21 cellular contexts compared by ENCODE assay signal in the genomic region with DNA sequence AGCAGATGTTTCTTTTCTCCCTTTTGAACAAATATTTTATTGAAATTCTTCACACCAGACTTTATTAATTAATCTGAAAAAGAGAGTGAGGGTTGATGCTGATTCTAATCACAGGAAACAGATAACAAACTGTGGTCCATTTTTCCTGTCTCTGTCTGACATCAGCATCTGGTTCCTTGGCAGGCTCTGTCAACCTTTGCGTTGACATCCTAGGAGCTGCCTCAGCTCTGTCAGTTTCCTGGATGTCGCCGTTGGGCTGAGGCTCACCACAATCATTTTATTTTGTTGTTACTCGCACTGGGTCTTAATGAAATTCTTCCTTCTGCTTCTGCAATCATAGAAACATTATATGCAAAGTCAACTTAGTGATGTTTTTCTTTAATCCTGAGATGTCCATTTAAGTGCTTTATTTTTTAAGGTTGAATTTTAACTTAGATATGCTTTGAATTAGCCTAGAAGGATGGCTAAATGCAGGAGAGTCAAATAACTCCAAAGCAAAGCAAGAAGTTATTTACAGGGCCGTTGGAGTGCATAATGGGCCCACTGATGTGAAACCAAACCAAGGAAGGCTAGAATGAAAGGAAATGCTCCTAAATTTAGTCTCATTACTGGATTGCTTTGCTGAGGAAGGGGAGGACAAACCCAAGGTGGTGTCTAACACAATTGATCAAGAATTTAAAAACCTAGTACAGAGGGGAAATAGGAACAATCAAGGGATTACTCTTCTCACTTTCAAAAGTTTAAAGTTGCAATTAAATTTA.
"Had no signal": no experiment of that assay in that cellular context is flagged by ENCODE, and none has a peak within 500 bp of the region (broad histone marks: within the 10 kb centered on the region; RNA-seq: fewer than 3 reads in every experiment).

No MANE protein-coding gene starts in this region.

- H3K4me3 ChIP-seq: esophagus squamous epithelium, lung, ovary, psoas muscle, skin epidermis, testis had no signal

- DNase-seq: activated CD4-positive, alpha-beta memory T cell treated with anti-CD3 and anti-CD28 coated beads, Interleukin-2, amount 10 ng/mL, durations not matched to agents 7 days and 5 days; activated CD4-positive, alpha-beta T cell treated with anti-CD3 and anti-CD28 coated beads for 4 hours; activated naive CD4-positive, alpha-beta T cell treated with Interleukin-2 at 50 U/mL for 16 hours; activated naive CD8-positive, alpha-beta T cell treated with anti-CD3 and anti-CD28 coated beads, Interleukin-2, amount 10 ng/mL, durations not matched to agents 7 days and 5 days; activated T-cell treated with anti-CD3 and anti-CD28 coated beads, Interleukin-2, amount 50 U/mL, for 1 hour; amygdala; dermis blood vessel endothelial cell; effector memory CD4-positive, alpha-beta T cell; esophagus squamous epithelium; hippocampal formation; naive B cell; ovary; psoas muscle; right cardiac atrium; stimulated activated CD4-positive, alpha-beta T cell treated with anti-CD3 and anti-CD28 coated beads, Interleukin-15, amount 100 ng/mL, for 24 hours; stimulated activated CD4-positive, alpha-beta T cell treated with anti-CD3 and anti-CD28 coated beads, Interleukin-4, amount 100 ng/mL, for 1 hour; testis had no signal

- H3K4me1 ChIP-seq: esophagus squamous epithelium, psoas muscle, testis had no signal

- ATAC-seq: left lobe of liver, psoas muscle, right cardiac atrium, WTC11 had no signal

- H3K27me3 ChIP-seq: esophagus squamous epithelium, ovary, testis had no signal

- H3K36me3 ChIP-seq: esophagus squamous epithelium, ovary had no signal

- H3K9me3 ChIP-seq: esophagus squamous epithelium, ovary, psoas muscle, testis had no signal

- H3K27ac ChIP-seq: esophagus squamous epithelium, ovary, psoas muscle, skin epidermis, testis had no signal
